In the genomic region with DNA sequence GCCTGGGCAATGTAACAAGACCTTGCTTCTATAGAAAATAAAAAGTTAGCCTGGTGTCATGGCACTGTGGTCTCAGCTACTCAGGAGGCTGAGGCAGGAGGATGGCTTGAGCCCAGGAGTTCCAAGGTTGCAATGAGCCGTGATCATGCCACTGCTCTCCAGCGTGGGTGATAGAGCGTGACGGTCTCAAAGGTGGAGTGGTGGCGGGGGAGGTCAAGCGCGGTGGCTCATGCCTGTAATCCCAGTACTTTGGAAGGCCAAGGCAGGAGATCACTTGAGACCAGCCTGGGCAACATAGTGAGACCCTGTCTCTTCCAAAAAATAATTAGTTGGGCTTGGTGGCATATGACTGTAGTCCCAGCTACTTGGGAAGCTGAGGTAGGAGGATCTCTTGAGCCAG, we compare ENCODE assay signal across 1 cellular context.
TF ChIP-seq lines count a peak whose summit lies in the region.

No MANE protein-coding gene starts in this region.

TF ChIP-seq in K562, 482 proteins besides CTCF, POLR2A, EP300 and RAD21 (continued from another document):
- TF ChIP-seq, protein P1, sequence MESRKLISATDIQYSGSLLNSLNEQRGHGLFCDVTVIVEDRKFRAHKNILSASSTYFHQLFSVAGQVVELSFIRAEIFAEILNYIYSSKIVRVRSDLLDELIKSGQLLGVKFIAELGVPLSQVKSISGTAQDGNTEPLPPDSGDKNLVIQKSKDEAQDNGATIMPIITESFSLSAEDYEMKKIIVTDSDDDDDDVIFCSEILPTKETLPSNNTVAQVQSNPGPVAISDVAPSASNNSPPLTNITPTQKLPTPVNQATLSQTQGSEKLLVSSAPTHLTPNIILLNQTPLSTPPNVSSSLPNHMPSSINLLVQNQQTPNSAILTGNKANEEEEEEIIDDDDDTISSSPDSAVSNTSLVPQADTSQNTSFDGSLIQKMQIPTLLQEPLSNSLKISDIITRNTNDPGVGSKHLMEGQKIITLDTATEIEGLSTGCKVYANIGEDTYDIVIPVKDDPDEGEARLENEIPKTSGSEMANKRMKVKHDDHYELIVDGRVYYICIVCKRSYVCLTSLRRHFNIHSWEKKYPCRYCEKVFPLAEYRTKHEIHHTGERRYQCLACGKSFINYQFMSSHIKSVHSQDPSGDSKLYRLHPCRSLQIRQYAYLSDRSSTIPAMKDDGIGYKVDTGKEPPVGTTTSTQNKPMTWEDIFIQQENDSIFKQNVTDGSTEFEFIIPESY (CRISPR knock-in tag; IDR thresholded peaks at IDR 0.05), result 0 out of 2 replicates have a peak, but pooled peaks have one; percentile 42
- TF ChIP-seq ZNF121 (CRISPR knock-in tag; conservative IDR thresholded peaks at IDR 0.05), result peak; percentile 20; the same call in 1 of the 2 replicates
